23 cellular contexts compared by ENCODE assay signal in genomic region chr17:79657861-79658810, GRCh38. TPM values are rescaled to one million over a fixed set of nuclear protein-coding genes. Genes with fewer than 3 reads are reported as not detected.
A peak's percentile ranks its signal among the peaks of the same experiment; 100 is the strongest.
DNase-seq lines count a peak whose midpoint lies in the region; ATAC-seq, FAIRE-seq and TF ChIP-seq lines count a peak whose summit lies in the region.
"Had no signal": no experiment of that assay in that cellular context is flagged by ENCODE, and none has a peak within 500 bp of the region (broad histone marks: within the 10 kb centered on the region; RNA-seq: fewer than 3 reads in every experiment).

No MANE protein-coding gene starts in this region.

- FAIRE-seq in A549 (lab: Jason Lieb, UNC), result no peak
- FAIRE-seq: GM12892, keratinocyte, TTC549 had no signal

- POLR2A ChIA-PET in A549 (lab: Yijun Ruan, JAX) (no interaction called here), HEK293 (lab: Yijun Ruan, JAX) (no interaction called here)
- POLR2A ChIA-PET in activated CD4-positive, alpha-beta memory T cell treated with anti-CD3 and anti-CD28 coated beads, Interleukin-2, amount 10 ng/mL, durations not matched to agents 7 days and 5 days (lab: Charles Lee), result no interaction called here

- H3K27me3 Mint-ChIP-seq in progenitor cell of endocrine pancreas (peaks cover 21% of the 10 kb centered on the region), endothelial cell (ENCODE audit: unreplicated experiment) (no peaks in the 10 kb centered on the region)
- H3K27me3 Mint-ChIP-seq in activated CD4-positive, alpha-beta memory T cell treated with anti-CD3 and anti-CD28 coated beads, Interleukin-2, amount 10 ng/mL, durations not matched to agents 7 days and 5 days, result peaks cover 43% of the 10 kb centered on the region

- CTCF ChIA-PET in A549 (lab: Yijun Ruan, JAX) (interaction anchor here (0.6 to 3.9 kb wide), 29 partner anchors 9 to 570 kb away, joined by 3 to 21 read pairs (median 4); partner anchors contain the start of gene RBFOX3), HEK293 (lab: Yijun Ruan, JAX) (interaction anchor here (0.5 to 2.1 kb wide), 15 partner anchors 9 to 629 kb away, joined by 3 to 11 read pairs (median 4); no protein-coding TSS in a partner anchor)
- CTCF ChIA-PET in activated CD4-positive, alpha-beta memory T cell treated with anti-CD3 and anti-CD28 coated beads, Interleukin-2, amount 10 ng/mL, durations not matched to agents 7 days and 5 days (lab: Charles Lee), result no interaction called here

- H3K27ac ChIP-seq in A549, result no peak overlapping the region; a peak in 1 of 6 replicates
- no peak overlapping the region for H3K27ac ChIP-seq in HEK293 (ENCODE audit: extremely low read depth, low read depth, low read length)
- H3K27ac ChIP-seq in esophagus squamous epithelium, result peak overlapping the region; percentile 58 to 84 (median 79)
- H3K27ac ChIP-seq: skin epidermis had no signal

- 0 out of 3 replicates have a peak, but pooled peaks cover 4% of the 10 kb centered on the region for H3K4me1 ChIP-seq in A549
- H3K4me1 ChIP-seq in HEK293 (ENCODE audit: control insufficient read depth, insufficient read depth, low read length), result no peaks in the 10 kb centered on the region
- no peaks in the 10 kb centered on the region for H3K4me1 ChIP-seq in esophagus squamous epithelium

- no peak for TF ChIP-seq EP300 in A549 (IDR thresholded peaks at IDR 0.05)

- WGBS in A549 (ENCODE audit: missing lambda C conversion rate), result 65% methylated on average over 10 of the region's 10 CpGs
- WGBS in esophagus squamous epithelium, 2 donors, result 32 to 38% methylated on average over 6 to 10 of the region's 10 CpGs

- TF ChIP-seq POLR2A in A549 (IDR thresholded peaks at IDR 0.05; ENCODE audit: low read length) (no peak), esophagus squamous epithelium (IDR thresholded peaks at IDR 0.05) (no peak)

- no peak for TF ChIP-seq RAD21 in A549 (conservative IDR thresholded peaks at IDR 0.05 in 1 of 2, IDR thresholded peaks at IDR 0.05 in 1 of 2)

- H3K4me3 Mint-ChIP-seq in progenitor cell of endocrine pancreas (ENCODE audit: low read depth), result no peak overlapping the region
- H3K4me3 Mint-ChIP-seq in activated CD4-positive, alpha-beta memory T cell treated with anti-CD3 and anti-CD28 coated beads, Interleukin-2, amount 10 ng/mL, durations not matched to agents 7 days and 5 days, result no peak overlapping the region
- no peak overlapping the region for H3K4me3 Mint-ChIP-seq in endothelial cell (ENCODE audit: unreplicated experiment)
- H3K4me3 Mint-ChIP-seq: activated CD4-positive, alpha-beta T cell treated with anti-CD3 and anti-CD28 coated beads, Interleukin-2, amount 10 ng/mL, durations not matched to agents 24 days and 14 days; CD8-positive, alpha-beta memory T cell had no signal

- intact Hi-C loops in esophagus squamous epithelium (cut with DNase I), result no loop called here

- ATAC-seq in A549, result peak in 1 of 2 experiments; percentile 7; a peak in 1 of 6 replicates
- no peak for ATAC-seq in GM21723 (IDR thresholded peaks at IDR 0.05; ENCODE audit: unreplicated experiment)

- H3K4me1 Mint-ChIP-seq in progenitor cell of endocrine pancreas (ENCODE audit: low read depth) (peaks cover 8% of the 10 kb centered on the region), endothelial cell (ENCODE audit: unreplicated experiment) (peaks cover 17% of the 10 kb centered on the region)
- no peaks in the 10 kb centered on the region for H3K4me1 Mint-ChIP-seq in activated CD4-positive, alpha-beta memory T cell treated with anti-CD3 and anti-CD28 coated beads, Interleukin-2, amount 10 ng/mL, durations not matched to agents 7 days and 5 days
- H3K4me1 Mint-ChIP-seq: CD8-positive, alpha-beta memory T cell; naive B cell had no signal

- no peak for TF ChIP-seq CTCF in A549 (IDR thresholded peaks at IDR 0.05)
- no peak for TF ChIP-seq CTCF in HEK293 (tag by site-specific recombination; IDR thresholded peaks at IDR 0.05)
- no peak for TF ChIP-seq CTCF in esophagus squamous epithelium (IDR thresholded peaks at IDR 0.05)
- no peak for TF ChIP-seq CTCF in progenitor cell of endocrine pancreas (IDR thresholded peaks at IDR 0.05; ENCODE audit: unreplicated experiment)
- no peak for TF ChIP-seq CTCF in endothelial cell (IDR thresholded peaks at IDR 0.05; ENCODE audit: unreplicated experiment)

- H3K9me3 ChIP-seq in A549 (peaks cover 25% of the 10 kb centered on the region), HEK293 (ENCODE audit: control insufficient read depth, insufficient read depth, low read depth, low read length) (no peaks in the 10 kb centered on the region), esophagus squamous epithelium (peaks cover 0 to 6% (median 0%) of the 10 kb centered on the region in 3 donors)

- no peaks in the 10 kb centered on the region for H3K36me3 Mint-ChIP-seq in progenitor cell of endocrine pancreas (ENCODE audit: insufficient read depth)
- no peaks in the 10 kb centered on the region for H3K36me3 Mint-ChIP-seq in activated CD4-positive, alpha-beta memory T cell treated with anti-CD3 and anti-CD28 coated beads, Interleukin-2, amount 10 ng/mL, durations not matched to agents 7 days and 5 days (ENCODE audit: low read depth)
- no peaks in the 10 kb centered on the region for H3K36me3 Mint-ChIP-seq in endothelial cell (ENCODE audit: low read depth, unreplicated experiment)

- H3K36me3 ChIP-seq in HEK293 (ENCODE audit: control insufficient read depth in 2 of 2, insufficient read depth in 1 of 2, low read length in 2 of 2) (no peaks in the 10 kb centered on the region), esophagus squamous epithelium (no peaks in the 10 kb centered on the region)
- H3K36me3 ChIP-seq: stomach had no signal

- peaks cover 0 to 58% (median 0%) of the 10 kb centered on the region in 4 donors for H3K27me3 ChIP-seq in esophagus squamous epithelium

- H3K4me2 ChIP-seq in A549, result peak overlapping the region; percentile 20; the same call in 1 of the 3 replicates

- DNase-seq in A549 (ENCODE audit: low read depth in 1 of 2, low spot score in 1 of 2), result no peak
- DNase-seq in esophagus squamous epithelium (lab: John Stamatoyannopoulos, UW), result no peak
- DNase-seq in progenitor cell of endocrine pancreas (ENCODE audit: low spot score, unreplicated experiment), result peak; percentile 3
- DNase-seq in activated CD4-positive, alpha-beta memory T cell treated with anti-CD3 and anti-CD28 coated beads, Interleukin-2, amount 10 ng/mL, durations not matched to agents 7 days and 5 days, result no peak
- no peak for DNase-seq in NCI-H2227 (lab: John Stamatoyannopoulos, UW; ENCODE audit: unreplicated experiment)
- DNase-seq in endothelial cell (ENCODE audit: low spot score), result no peak
- DNase-seq: activated CD4-positive, alpha-beta T cell treated with anti-CD3 and anti-CD28 coated beads, Interleukin-2, amount 10 ng/mL, durations not matched to agents 24 days and 14 days; activated naive CD4-positive, alpha-beta T cell; CD8-positive, alpha-beta memory T cell; central memory CD4-positive, alpha-beta T cell; effector CD4-positive, alpha-beta T cell; KG1; naive B cell; stimulated activated CD4-positive, alpha-beta T cell treated with anti-CD3 and anti-CD28 coated beads, Interleukin-2, amount 100 ng/mL, for 48 hours; stomach had no signal

- H3K4me3 ChIP-seq in A549 (no peak overlapping the region), HEK293 (ENCODE audit: low read depth, low read length) (no peak overlapping the region), esophagus squamous epithelium (no peak overlapping the region)
- H3K4me3 ChIP-seq: lung, skin epidermis, stomach had no signal

- H3K27ac Mint-ChIP-seq in progenitor cell of endocrine pancreas (no peak overlapping the region), endothelial cell (ENCODE audit: unreplicated experiment) (no peak overlapping the region)
- no peak overlapping the region for H3K27ac Mint-ChIP-seq in activated CD4-positive, alpha-beta memory T cell treated with anti-CD3 and anti-CD28 coated beads, Interleukin-2, amount 10 ng/mL, durations not matched to agents 7 days and 5 days
- H3K27ac Mint-ChIP-seq: activated CD4-positive, alpha-beta T cell treated with anti-CD3 and anti-CD28 coated beads, Interleukin-2, amount 10 ng/mL, durations not matched to agents 24 days and 14 days; naive B cell had no signal

- H3K9me3 Mint-ChIP-seq in progenitor cell of endocrine pancreas (ENCODE audit: low read depth) (peaks cover 3% of the 10 kb centered on the region), endothelial cell (ENCODE audit: unreplicated experiment) (no peaks in the 10 kb centered on the region)
- H3K9me3 Mint-ChIP-seq in activated CD4-positive, alpha-beta memory T cell treated with anti-CD3 and anti-CD28 coated beads, Interleukin-2, amount 10 ng/mL, durations not matched to agents 7 days and 5 days, result peaks cover 2% of the 10 kb centered on the region
- H3K9me3 Mint-ChIP-seq: activated CD4-positive, alpha-beta T cell treated with anti-CD3 and anti-CD28 coated beads, Interleukin-2, amount 10 ng/mL, durations not matched to agents 24 days and 14 days had no signal

TF ChIP-seq in A549, 52 proteins besides CTCF, POLR2A, EP300 and RAD21 (continues in another document):
- no peak for TF ChIP-seq RCOR1 (IDR thresholded peaks at IDR 0.05; ENCODE audit: low read depth, low read length)
- no peak for TF ChIP-seq RARB (CRISPR knock-in tag; IDR thresholded peaks at IDR 0.05)
- TF ChIP-seq BHLHE40 (IDR thresholded peaks at IDR 0.05; ENCODE audit: low read depth, low read length), result no peak
- no peak for TF ChIP-seq MAX (IDR thresholded peaks at IDR 0.05)

TF ChIP-seq in HEK293, 187 proteins besides CTCF, POLR2A, EP300 and RAD21:
- TF ChIP-seq ZFP37 (tag by site-specific recombination; IDR thresholded peaks at IDR 0.05) (no peak), ZNF366 (tag by site-specific recombination; conservative IDR thresholded peaks at IDR 0.05) (0 out of 2 replicates have a peak, but pooled peaks have one; percentile 21)

RNA-seq across cellular contexts. Expression of gene RBFOX3, which starts 47.3 kb away (rescaled TPM):
- 3.3 and 6.7 TPM in 2 replicates for polyA plus RNA-seq in A549 (2011; rRNA removed)
- 1.3 and 1.6 TPM in 2 replicates for polyA plus RNA-seq in A549 (2012; cell fraction: cytosol; rRNA removed)
- polyA plus RNA-seq in A549 (2012; cell fraction: nucleus; rRNA removed), result 3.6 and 4.5 TPM in 2 replicates
- 2.6 to 3.4 TPM (median 3.1 TPM) in 3 replicates for polyA plus RNA-seq in A549 (2017; fragmentation: RNase III; extraction: RNeasy Plus Mini Kit Qiagen cat#74134 plus additional on column Dnase treatment)
- 6.7 and 9.9 TPM in 2 replicates for polyA minus RNA-seq in A549 (2011; rRNA and poly(A)+ RNA removed)
- total RNA-seq in esophagus squamous epithelium, result 1 to 10 TPM in 2 of 4 donors, under 1 TPM in 1, not detected in 1; 0.11 to 5.3 (median 1.3) TPM
- total RNA-seq in progenitor cell of endocrine pancreas, result 0.62 and 1.0 TPM in 2 replicates
- not detected for total RNA-seq in activated CD4-positive, alpha-beta memory T cell treated with anti-CD3 and anti-CD28 coated beads, Interleukin-2, amount 10 ng/mL, durations not matched to agents 7 days and 5 days
- total RNA-seq in endothelial cell (ENCODE audit: unreplicated experiment), result 2.3 TPM
- total RNA-seq: activated CD4-positive, alpha-beta T cell treated with anti-CD3 and anti-CD28 coated beads, Interleukin-2, amount 10 ng/mL, durations not matched to agents 24 days and 14 days; CD8-positive, alpha-beta memory T cell; fibroblast of lung had no signal
- polyA plus RNA-seq: CD8-positive, alpha-beta memory T cell; fibroblast of lung; keratinocyte had no signal

Comparison
In these comparisons a context has a peak if more than half of its experiments do, and no peak if none do; other contexts are left out.
1. H3K27ac ChIP-seq: peak in esophagus squamous epithelium (4 of 4); none in A549 (0 of 2) and HEK293 (single experiment).